ENCODE assay signal across 7 cellular contexts in the genomic region with DNA sequence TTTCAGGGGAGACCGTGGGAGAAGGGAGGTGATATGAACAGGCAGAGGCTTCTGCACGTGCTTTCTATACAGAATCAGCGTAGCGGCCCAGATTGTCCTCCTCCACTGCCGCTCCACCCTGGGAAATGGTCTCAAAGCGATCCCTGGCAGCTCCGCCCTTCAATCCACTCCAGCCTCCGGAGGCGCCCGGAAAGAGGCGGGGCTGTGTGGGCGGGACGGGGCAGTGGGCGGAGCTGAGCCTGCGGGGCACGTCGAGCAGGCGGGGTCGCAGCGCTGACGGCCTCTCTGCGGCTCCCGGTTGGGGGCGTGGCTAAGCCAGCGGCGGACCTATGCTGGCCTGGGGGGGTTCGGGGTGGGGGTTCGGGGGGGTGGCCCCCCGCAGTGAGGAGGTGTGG. TPM values are rescaled to one million over a fixed set of nuclear protein-coding genes. Genes with fewer than 3 reads are reported as not detected.
DNase-seq lines count a peak whose midpoint lies in the region; ATAC-seq, FAIRE-seq and TF ChIP-seq lines count a peak whose summit lies in the region.

No MANE protein-coding gene starts in this region.

- dilution Hi-C loops in mammary epithelial cell (cut with HindIII; ENCODE audit: low sequenced_read_pairs), result no loop called here

- peak; percentile 89 for FAIRE-seq in GM18507 (lab: Jason Lieb, UNC)

- H3K27ac ChIP-seq in WERI-Rb-1 (no peak overlapping the region), mammary epithelial cell (ENCODE audit: insufficient read depth, low read depth, low read length) (no peak overlapping the region)

- CTCF ChIA-PET in mammary epithelial cell (lab: Charles Lee; ENCODE audit: low non-redundant PET), result no interaction called here

- H4K20me1 ChIP-seq in mammary epithelial cell (ENCODE audit: insufficient read depth, low read length), result no peaks in the 10 kb centered on the region

- peak; percentile 43 for DNase-seq in GM18507 (ENCODE audit: extremely low spot score, insufficient read length, low read depth)
- peak; percentile 24 for DNase-seq in NCI-H2107 (lab: John Stamatoyannopoulos, UW)
- peak; percentile 83 for DNase-seq in WERI-Rb-1
- peak; percentile 46 for DNase-seq in mammary epithelial cell
- peak; percentile 55 for DNase-seq in iris pigment epithelial cell (ENCODE audit: low read depth)
- peak; percentile 88 for DNase-seq in stimulated activated CD4-positive, alpha-beta T cell treated with anti-CD3 and anti-CD28 coated beads, Interleukin-12 subunit alpha, Interleukin-12 subunit beta, amount 100 ng/mL, for 4 hours

- TF ChIP-seq CTCF in WERI-Rb-1 (IDR thresholded peaks at IDR 0.05; ENCODE audit: low read depth, low read length), result no peak
- no peak for TF ChIP-seq CTCF in mammary epithelial cell (conservative IDR thresholded peaks at IDR 0.05 in 1 of 2, IDR thresholded peaks at IDR 0.05 in 1 of 2; ENCODE audit: extremely low read depth in 1 of 2, insufficient read depth in 1 of 2, low read depth in 1 of 2, low read length in 2 of 2)

- WGBS in mammary epithelial cell (ENCODE audit: low coverage, missing lambda C conversion rate), result 59% methylated on average over 11 of the region's 29 CpGs

- in situ Hi-C loops in mammary epithelial cell (cut with MboI; ENCODE audit: low sequenced_read_pairs in 2 of 2), result no loop called here

- H2AFZ ChIP-seq in mammary epithelial cell (ENCODE audit: low read depth, low read length), result peak overlapping the region; percentile 55

- H3K4me2 ChIP-seq in mammary epithelial cell (ENCODE audit: insufficient read depth, low read depth, low read length), result peak overlapping the region; percentile 64

- peak; percentile 95 for ATAC-seq in HG02981 (IDR thresholded peaks at IDR 0.05; ENCODE audit: unreplicated experiment)

- H3K27me3 ChIP-seq in WERI-Rb-1 (ENCODE audit: insufficient read depth, low read depth, severe bottlenecking), result peaks cover under 1% of the 10 kb centered on the region
- no peaks in the 10 kb centered on the region for H3K27me3 ChIP-seq in mammary epithelial cell (ENCODE audit: insufficient read depth, low read length)

- H3K4me3 ChIP-seq in WERI-Rb-1 (ENCODE audit: low read depth, low read length) (no peak overlapping the region), mammary epithelial cell (replicated peaks in 1 of 3; ENCODE audit: insufficient read depth in 1 of 3, low read depth in 2 of 3, low read length in 3 of 3) (peak overlapping the region in 1 of 3 experiments; percentile 11)

- no peaks in the 10 kb centered on the region for H3K9me3 ChIP-seq in WERI-Rb-1 (ENCODE audit: severe bottlenecking)
- H3K9me3 ChIP-seq in mammary epithelial cell (replicated peaks; ENCODE audit: insufficient read depth, low read length), result no peaks in the 10 kb centered on the region

- no peaks in the 10 kb centered on the region for H3K79me2 ChIP-seq in mammary epithelial cell (ENCODE audit: insufficient read depth, low read length)

- H3K36me3 ChIP-seq in WERI-Rb-1, result no peaks in the 10 kb centered on the region
- no peaks in the 10 kb centered on the region for H3K36me3 ChIP-seq in mammary epithelial cell (ENCODE audit: insufficient read depth, low read length)

- no peak overlapping the region for H3K9ac ChIP-seq in mammary epithelial cell (ENCODE audit: insufficient read depth, low read length)

- intact Hi-C loops in mammary epithelial cell (cut with micrococcal nuclease), result no loop called here

- H3K4me1 ChIP-seq in mammary epithelial cell (ENCODE audit: insufficient read depth, low read length), result peaks cover 8% of the 10 kb centered on the region

- no TSS peak for BruUV-seq in mammary epithelial cell (replicated peaks; lab: Mats Ljungman, UMichigan)

RNA-seq across cellular contexts. Expression of a gene that starts 0.2 kb away (rescaled TPM):
- total RNA-seq in mammary epithelial cell, result 10 to 100 TPM in 1 of 2 donors, 1 to 10 TPM in 1; 3.7 to 27.5 TPM
- polyA plus RNA-seq in mammary epithelial cell, result 2.3 TPM
- 4.3 TPM for polyA minus RNA-seq in mammary epithelial cell

Comparison
In these comparisons a context has a peak if more than half of its experiments do, and no peak if none do; other contexts are left out.
1. DNase-seq: peak in every context shown above with its lines; median percentile 88 in stimulated activated CD4-positive, alpha-beta T cell treated with anti-CD3 and anti-CD28 coated beads, Interleukin-12 subunit alpha, Interleukin-12 subunit beta, amount 100 ng/mL, for 4 hours; 83 in WERI-Rb-1; 55 in iris pigment epithelial cell; 46 in mammary epithelial cell; 43 in GM18507; 24 in NCI-H2107.